In the genomic region with DNA sequence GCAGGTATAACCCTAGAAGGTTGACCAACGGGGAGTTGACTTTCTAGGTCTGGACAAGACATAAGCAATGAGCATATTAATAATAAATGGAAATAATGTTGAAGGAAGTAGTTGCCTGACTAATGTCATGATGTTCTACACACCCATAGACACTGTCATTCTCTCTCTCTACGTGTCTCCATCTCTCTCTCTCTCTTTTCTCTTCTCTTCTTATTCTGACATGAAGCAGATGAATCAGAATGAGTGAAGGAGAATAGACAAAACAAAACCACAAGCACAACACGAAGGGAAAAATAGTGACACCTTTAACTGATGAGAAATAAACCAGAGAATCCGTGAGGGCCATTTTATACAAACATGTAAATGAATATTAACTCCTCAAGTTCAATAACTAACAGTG, we compare ENCODE assay signal across 22 cellular contexts. TPM values are rescaled to one million over a fixed set of nuclear protein-coding genes. Genes with fewer than 3 reads are reported as not detected.
"Had no signal": no experiment of that assay in that cellular context is flagged by ENCODE, and none has a peak within 500 bp of the region (broad histone marks: within the 10 kb centered on the region; RNA-seq: fewer than 3 reads in every experiment).

No MANE protein-coding gene starts in this region.

- H3K4me3 ChIP-seq: cardiac muscle cell had no signal

- H3K27ac Mint-ChIP-seq: activated CD4-positive, alpha-beta T cell treated with anti-CD3 and anti-CD28 coated beads, Interleukin-2, amount 10 ng/mL, durations not matched to agents 24 days and 14 days; activated naive CD4-positive, alpha-beta T cell treated with anti-CD3 and anti-CD28 coated beads for 36 hours; activated naive CD8-positive, alpha-beta T cell had no signal

- H3K27ac ChIP-seq: brain microvascular endothelial cell, cardiac muscle cell, VCaP had no signal

- H3K4me3 Mint-ChIP-seq: activated CD4-positive, alpha-beta T cell treated with anti-CD3 and anti-CD28 coated beads, Interleukin-2, amount 10 ng/mL, durations not matched to agents 24 days and 14 days; activated naive CD4-positive, alpha-beta T cell treated with anti-CD3 and anti-CD28 coated beads for 36 hours; activated naive CD8-positive, alpha-beta T cell had no signal

- H3K36me3 ChIP-seq: brain microvascular endothelial cell, cardiac muscle cell had no signal

- H3K27me3 ChIP-seq: brain microvascular endothelial cell, cardiac muscle cell had no signal

- H3K9me3 Mint-ChIP-seq: activated naive CD4-positive, alpha-beta T cell treated with anti-CD3 and anti-CD28 coated beads for 36 hours had no signal

- H3K27me3 Mint-ChIP-seq: activated naive CD8-positive, alpha-beta T cell had no signal

- H3K36me3 Mint-ChIP-seq: activated naive CD8-positive, alpha-beta T cell had no signal

- DNase-seq: activated CD4-positive, alpha-beta T cell treated with anti-CD3 and anti-CD28 coated beads, Interleukin-2, amount 10 ng/mL, durations not matched to agents 24 days and 14 days; activated CD4-positive, alpha-beta T cell treated with anti-CD3 and anti-CD28 coated beads, Interleukin-2, amount 50 U/mL, for 48 hours; activated CD4-positive, CD25-positive, alpha-beta regulatory T cell; activated effector memory CD4-positive, alpha-beta T cell treated with anti-CD3 and anti-CD28 coated beads, Interleukin-2, amount 50 U/mL, for 16 hours; activated naive CD4-positive, alpha-beta T cell treated with anti-CD3 and anti-CD28 coated beads for 36 hours; activated T-cell treated with anti-CD3 and anti-CD28 coated beads for 4 hours; amygdala; brain microvascular endothelial cell; cerebellar nuclear complex; KG1; NCI-H1048; NCI-H146; NCI-H187 treated with DMSO at 0.1 percent for 48 hours; NCI-H2081 treated with DMSO at 0.1 percent for 48 hours; NCI-H446; NCI-H524 treated with DMSO at 0.1 percent for 48 hours; NCI-H774; SIG-M5 had no signal

RNA-seq across cellular contexts. Expression of a gene that starts 26.7 kb away (rescaled TPM):
- total RNA-seq: activated CD4-positive, alpha-beta T cell treated with anti-CD3 and anti-CD28 coated beads, Interleukin-2, amount 10 ng/mL, durations not matched to agents 24 days and 14 days; activated naive CD4-positive, alpha-beta T cell treated with anti-CD3 and anti-CD28 coated beads for 36 hours; T-helper 2 cell treated with Interferon-gamma antibody and Interleukin-4, amounts not matched to agents 100 ng/mL and 5 ng/mL, for 36 hours had no signal
